Comparison of ENCODE assay signal across 8 cellular contexts in the genomic region with DNA sequence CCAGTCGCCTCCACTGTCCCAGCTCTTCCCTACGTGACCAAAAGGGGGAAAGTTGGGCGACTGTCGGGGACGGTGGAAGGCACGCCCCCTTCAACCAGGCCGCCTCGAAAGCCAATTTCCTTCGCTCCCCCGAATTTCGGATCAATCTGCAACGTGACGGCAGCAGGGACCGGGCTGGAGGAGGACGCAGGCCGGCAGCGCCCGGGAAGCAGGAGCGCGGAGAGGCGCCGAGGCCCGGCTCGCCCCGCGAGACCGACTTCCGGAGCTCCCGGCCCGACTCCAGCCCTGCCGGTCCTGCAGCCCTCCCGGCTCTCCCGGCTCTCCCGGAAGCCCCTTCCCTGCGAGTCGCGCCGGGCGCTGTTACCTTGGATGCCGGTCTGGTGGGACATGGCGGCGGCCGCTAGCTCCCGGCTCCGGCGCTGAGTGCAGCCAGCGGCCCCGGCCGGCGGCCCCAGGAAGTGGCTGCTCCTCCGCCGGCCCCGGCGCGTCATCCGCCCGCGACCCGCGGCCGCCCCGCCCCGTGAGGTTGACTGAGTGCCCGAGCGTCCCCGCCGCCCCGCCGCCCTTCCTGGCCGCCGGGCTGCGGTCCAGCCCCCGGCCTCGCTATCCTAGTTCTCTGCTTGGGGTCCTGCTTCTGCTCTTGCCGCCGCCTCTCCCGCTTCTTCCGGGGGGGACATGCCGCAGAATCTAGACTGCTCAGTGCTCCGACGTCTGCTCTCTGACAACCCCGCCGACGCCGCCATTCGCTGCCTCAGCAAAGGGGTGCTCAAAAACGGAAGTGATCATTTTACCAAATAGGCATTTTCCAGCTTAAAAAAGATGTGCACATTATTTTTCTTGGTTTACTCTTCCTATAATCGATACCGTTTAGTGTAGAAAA. TPM values are rescaled to one million over a fixed set of nuclear protein-coding genes. Genes with fewer than 3 reads are reported as not detected.
A peak's percentile ranks its signal among the peaks of the same experiment; 100 is the strongest.
DNase-seq lines count a peak whose midpoint lies in the region; ATAC-seq and TF ChIP-seq lines count a peak whose summit lies in the region.

A gene (minus strand): TSS at position 461 of the 880 bp plus-strand sequence. CDS start 72 bp downstream, at position 389.

- peak within 1 kb of the TSS; percentile 91 for H3K4me3 ChIP-seq in colonic mucosa

- H3K27ac ChIP-seq in colonic mucosa: peak within 1 kb of the TSS; percentile 96

- peak within 1 kb of the TSS; percentile 63 to 91 for H3K9ac ChIP-seq in colonic mucosa (ENCODE audit: low read depth in 2 of 2, low read length in 2 of 2)

- H3K27me3 ChIP-seq in colonic mucosa: no peaks in the 10 kb centered on the region

- no peak for TF ChIP-seq CTCF in colonic mucosa (IDR thresholded peaks at IDR 0.05)

- no peaks in the 10 kb centered on the region for H3K36me3 ChIP-seq in colonic mucosa

- intact Hi-C loops in colonic mucosa (cut with DNase I): no loop called here

- ATAC-seq in GM19023 (IDR thresholded peaks at IDR 0.05; ENCODE audit: unreplicated experiment): peak; percentile 98
- ATAC-seq in HG03196 (IDR thresholded peaks at IDR 0.05; ENCODE audit: unreplicated experiment): peak; percentile 97

- DNase-seq in Ammon's horn (ENCODE audit: low spot score): peak; percentile 84
- DNase-seq in NCI-H460 (ENCODE audit: extremely low read depth, low read depth): peak; percentile 74
- peak; percentile 91 for DNase-seq in activated CD4-positive, alpha-beta T cell treated with anti-CD3 and anti-CD28 coated beads for 48 hours
- DNase-seq in colonic mucosa: peak; percentile 88
- peak; percentile 96 for DNase-seq in left kidney (ENCODE audit: low read depth, low spot score)
- DNase-seq in stimulated activated CD4-positive, alpha-beta T cell treated with anti-CD3 and anti-CD28 coated beads, Interleukin-2, amount 100 ng/mL, for 24 hours: peak; percentile 88 to 91

- no peaks in the 10 kb centered on the region for H3K4me1 ChIP-seq in colonic mucosa

- H3K9me3 ChIP-seq in colonic mucosa: no peaks in the 10 kb centered on the region

RNA-seq across cellular contexts. Expression of the gene that starts here (rescaled TPM):
- 205 and 226 TPM in 2 replicates for total RNA-seq in NCI-H460 (2014; rRNA removed; shearing (Covaris generic))
- polyA plus RNA-seq in NCI-H460 (2014; cell fraction: nucleus; rRNA removed): 104 and 138 TPM in 2 replicates
- 100 to 1,000 TPM; 115 to 149 TPM for total RNA-seq in colonic mucosa

Comparison
In these comparisons a context has a peak if more than half of its experiments do, and no peak if none do; other contexts are left out.
1. Peak in every context shown above with its lines: DNase-seq, ATAC-seq, H3K4me3 ChIP-seq and H3K27ac ChIP-seq.